18 cellular contexts compared by ENCODE assay signal in genomic region chr14:47948981-47949380, GRCh38.
"Had no signal": no experiment of that assay in that cellular context is flagged by ENCODE, and none has a peak within 500 bp of the region (broad histone marks: within the 10 kb centered on the region; RNA-seq: fewer than 3 reads in every experiment).

No MANE protein-coding gene starts in this region.

- H3K4me1 Mint-ChIP-seq: brain; stimulated activated naive B cell treated with anti-CD40 and anti-IgM and Interleukin-4, amounts not matched to agents 10 μg/mL and 1 μg/mL and 100 μg/mL, for 72 hours had no signal

- H3K36me3 Mint-ChIP-seq: activated naive CD4-positive, alpha-beta T cell treated with anti-CD3 and anti-CD28 coated beads, Interleukin-2, amount 50 U/mL, for 72 hours; brain; natural killer cell treated with Interleukin-12 subunit alpha and Interleukin-12 subunit beta and Interleukin-15 and Interleukin-18, amount 100 ng/mL, for 72 hours; stimulated activated naive B cell treated with anti-CD40 and anti-IgM and Interleukin-4, amounts not matched to agents 10 μg/mL and 1 μg/mL and 100 μg/mL, for 72 hours had no signal

- H3K27ac ChIP-seq: psoas muscle, upper lobe of left lung had no signal

- H3K4me3 Mint-ChIP-seq: brain; effector memory CD8-positive, alpha-beta T cell; natural killer cell treated with Interleukin-12 subunit alpha and Interleukin-12 subunit beta and Interleukin-15 and Interleukin-18, amount 100 ng/mL, for 72 hours; stimulated activated naive B cell treated with anti-CD40 and anti-IgM and Interleukin-4, amounts not matched to agents 10 μg/mL and 1 μg/mL and 100 μg/mL, for 72 hours; T-helper 1 cell treated with Interleukin-12 subunit alpha and Interleukin-12 subunit beta and Interleukin-4 antibody, amounts not matched to agents 30 μg/mL and 1 μg/mL, for 36 hours had no signal

- DNase-seq: activated CD4-positive, alpha-beta T cell treated with anti-CD3 and anti-CD28 coated beads, Interleukin-2, amount 50 U/mL, for 4 hours; activated CD4-positive, CD25-positive, alpha-beta regulatory T cell treated with anti-CD3 and anti-CD28 coated beads, Interleukin-2, amount 50 U/mL, for 72 hours; activated T-cell treated with anti-CD3 and anti-CD28 coated beads, Interleukin-2, amount 50 U/mL, for 1 hour; amniotic stem cell; effector memory CD8-positive, alpha-beta T cell; hippocampal formation; left cardiac atrium; mucosa of descending colon; psoas muscle; stimulated activated CD4-positive, alpha-beta T cell treated with anti-CD3 and anti-CD28 coated beads, Interleukin-2, amount 100 ng/mL, for 24 hours; stimulated activated naive B cell treated with anti-CD40 and anti-IgM and Interleukin-4, amounts not matched to agents 10 μg/mL and 1 μg/mL and 100 μg/mL, for 72 hours; substantia nigra; upper lobe of left lung had no signal

- H3K27me3 ChIP-seq: upper lobe of left lung had no signal

- H3K4me1 ChIP-seq: psoas muscle, upper lobe of left lung had no signal

- H3K9me3 ChIP-seq: psoas muscle, upper lobe of left lung had no signal

- H3K27me3 Mint-ChIP-seq: brain; effector memory CD8-positive, alpha-beta T cell; natural killer cell treated with Interleukin-12 subunit alpha and Interleukin-12 subunit beta and Interleukin-15 and Interleukin-18, amount 100 ng/mL, for 72 hours; stimulated activated naive B cell treated with anti-CD40 and anti-IgM and Interleukin-4, amounts not matched to agents 10 μg/mL and 1 μg/mL and 100 μg/mL, for 72 hours had no signal

- ATAC-seq: activated naive CD4-positive, alpha-beta T cell treated with anti-CD3 and anti-CD28 coated beads, Interleukin-2, amount 50 U/mL, for 72 hours; effector memory CD8-positive, alpha-beta T cell; left cardiac atrium; mucosa of descending colon; natural killer cell treated with Interleukin-12 subunit alpha and Interleukin-12 subunit beta and Interleukin-15 and Interleukin-18, amount 100 ng/mL, for 72 hours; psoas muscle; sciatic nerve; stimulated activated naive B cell treated with anti-CD40 and anti-IgM and Interleukin-4, amounts not matched to agents 10 μg/mL and 1 μg/mL and 100 μg/mL, for 72 hours had no signal

- H3K4me3 ChIP-seq: mucosa of descending colon, psoas muscle, upper lobe of left lung had no signal

- H3K36me3 ChIP-seq: upper lobe of left lung had no signal

- H3K27ac Mint-ChIP-seq: activated naive CD4-positive, alpha-beta T cell treated with anti-CD3 and anti-CD28 coated beads, Interleukin-2, amount 50 U/mL, for 72 hours; brain; effector memory CD8-positive, alpha-beta T cell; natural killer cell treated with Interleukin-12 subunit alpha and Interleukin-12 subunit beta and Interleukin-15 and Interleukin-18, amount 100 ng/mL, for 72 hours; stimulated activated naive B cell treated with anti-CD40 and anti-IgM and Interleukin-4, amounts not matched to agents 10 μg/mL and 1 μg/mL and 100 μg/mL, for 72 hours; T-helper 1 cell treated with Interleukin-12 subunit alpha and Interleukin-12 subunit beta and Interleukin-4 antibody, amounts not matched to agents 30 μg/mL and 1 μg/mL, for 36 hours had no signal
